10 cellular contexts compared by ENCODE assay signal in genomic region chr2:75801234-75801982, GRCh38.
DNase-seq lines count a peak whose midpoint lies in the region; ATAC-seq and TF ChIP-seq lines count a peak whose summit lies in the region.
"Had no signal": no experiment of that assay in that cellular context is flagged by ENCODE, and none has a peak within 500 bp of the region (broad histone marks: within the 10 kb centered on the region; RNA-seq: fewer than 3 reads in every experiment).

No MANE protein-coding gene starts in this region.

- DNase-seq in A673 (ENCODE audit: low spot score), result peak; percentile 17
- no peak for DNase-seq in activated CD4-positive, alpha-beta memory T cell treated with anti-CD3 and anti-CD28 coated beads, Interleukin-2, amount 10 ng/mL, durations not matched to agents 7 days and 5 days
- DNase-seq in germinal center (ENCODE audit: low spot score), result no peak
- DNase-seq in activated T-cell treated with anti-CD3 and anti-CD28 coated beads, Interleukin-2, amount 50 U/mL, for 24 hours, result no peak
- no peak for DNase-seq in CD14-positive monocyte (ENCODE audit: low spot score)
- DNase-seq: NCI-H2107, tibial artery had no signal

- H3K9me3 Mint-ChIP-seq in activated CD4-positive, alpha-beta memory T cell treated with anti-CD3 and anti-CD28 coated beads, Interleukin-2, amount 10 ng/mL, durations not matched to agents 7 days and 5 days, result no peaks in the 10 kb centered on the region
- no peaks in the 10 kb centered on the region for H3K9me3 Mint-ChIP-seq in activated T-cell treated with anti-CD3 and anti-CD28 coated beads, Interleukin-2, amount 50 U/mL, for 24 hours
- peaks cover 0 to 6% (median 0%) of the 10 kb centered on the region in 7 donors for H3K9me3 Mint-ChIP-seq in CD14-positive monocyte

- BruUV-seq in A673 (replicated peaks; lab: Mats Ljungman, UMichigan), result no TSS peak

- CTCF ChIA-PET in A673 (lab: Charles Lee), result no interaction called here
- CTCF ChIA-PET in activated CD4-positive, alpha-beta memory T cell treated with anti-CD3 and anti-CD28 coated beads, Interleukin-2, amount 10 ng/mL, durations not matched to agents 7 days and 5 days (lab: Charles Lee), result no interaction called here

- no peaks in the 10 kb centered on the region for H3K36me3 ChIP-seq in A673 (ENCODE audit: insufficient read depth, low read length, poor library complexity, severe bottlenecking)
- H3K36me3 ChIP-seq: tibial artery had no signal

- H3K4me1 Mint-ChIP-seq in activated CD4-positive, alpha-beta memory T cell treated with anti-CD3 and anti-CD28 coated beads, Interleukin-2, amount 10 ng/mL, durations not matched to agents 7 days and 5 days, result no peaks in the 10 kb centered on the region
- H3K4me1 Mint-ChIP-seq in activated T-cell treated with anti-CD3 and anti-CD28 coated beads, Interleukin-2, amount 50 U/mL, for 24 hours (ENCODE audit: low read depth), result no peaks in the 10 kb centered on the region
- H3K4me1 Mint-ChIP-seq in CD14-positive monocyte, result no peaks in the 10 kb centered on the region

- no peak overlapping the region for H3K27ac ChIP-seq in A673 (ENCODE audit: low read depth, low read length, poor library complexity, severe bottlenecking)
- H3K27ac ChIP-seq: tibial artery had no signal

- H3K4me3 Mint-ChIP-seq in activated CD4-positive, alpha-beta memory T cell treated with anti-CD3 and anti-CD28 coated beads, Interleukin-2, amount 10 ng/mL, durations not matched to agents 7 days and 5 days, result no peak overlapping the region
- H3K4me3 Mint-ChIP-seq in activated T-cell treated with anti-CD3 and anti-CD28 coated beads, Interleukin-2, amount 50 U/mL, for 24 hours, result no peak overlapping the region
- no peak overlapping the region for H3K4me3 Mint-ChIP-seq in CD14-positive monocyte

- intact Hi-C loops in A673 (cut with micrococcal nuclease; ENCODE audit: unreplicated experiment) (no loop called here), CD14-positive monocyte (cut with micrococcal nuclease) (no loop called here)

- H3K27me3 Mint-ChIP-seq in activated CD4-positive, alpha-beta memory T cell treated with anti-CD3 and anti-CD28 coated beads, Interleukin-2, amount 10 ng/mL, durations not matched to agents 7 days and 5 days, result peaks cover 2% of the 10 kb centered on the region
- no peaks in the 10 kb centered on the region for H3K27me3 Mint-ChIP-seq in activated T-cell treated with anti-CD3 and anti-CD28 coated beads, Interleukin-2, amount 50 U/mL, for 24 hours
- H3K27me3 Mint-ChIP-seq in CD14-positive monocyte (ENCODE audit: low read depth in 3 of 3), result no peaks in the 10 kb centered on the region

- H3K27me3 ChIP-seq in A673 (replicated peaks; ENCODE audit: insufficient read depth, low read depth, low read length, poor library complexity), result no peaks in the 10 kb centered on the region
- H3K27me3 ChIP-seq: tibial artery had no signal

- peaks cover 12% of the 10 kb centered on the region for H3K4me1 ChIP-seq in A673 (ENCODE audit: insufficient read depth, low read length, poor library complexity, severe bottlenecking)
- H3K4me1 ChIP-seq: tibial artery had no signal

- no peak overlapping the region for H3K27ac Mint-ChIP-seq in activated CD4-positive, alpha-beta memory T cell treated with anti-CD3 and anti-CD28 coated beads, Interleukin-2, amount 10 ng/mL, durations not matched to agents 7 days and 5 days
- no peak overlapping the region for H3K27ac Mint-ChIP-seq in activated T-cell treated with anti-CD3 and anti-CD28 coated beads, Interleukin-2, amount 50 U/mL, for 24 hours
- no peak overlapping the region for H3K27ac Mint-ChIP-seq in CD14-positive monocyte

- no peaks in the 10 kb centered on the region for H3K9me3 ChIP-seq in A673 (ENCODE audit: low read depth, low read length, poor library complexity, severe bottlenecking)
- H3K9me3 ChIP-seq: tibial artery had no signal

- no peak overlapping the region for H3K4me3 ChIP-seq in A673 (ENCODE audit: low read depth, low read length, poor library complexity, severe bottlenecking)
- H3K4me3 ChIP-seq: tibial artery had no signal

- POLR2A ChIA-PET in A673 (lab: Charles Lee; ENCODE audit: low non-redundant PET), result no interaction called here
- POLR2A ChIA-PET in activated CD4-positive, alpha-beta memory T cell treated with anti-CD3 and anti-CD28 coated beads, Interleukin-2, amount 10 ng/mL, durations not matched to agents 7 days and 5 days (lab: Charles Lee), result no interaction called here

- ATAC-seq in GM19035 (IDR thresholded peaks at IDR 0.05; ENCODE audit: unreplicated experiment), result peak; percentile 31
- peak; percentile 39 for ATAC-seq in HG02623 (IDR thresholded peaks at IDR 0.05; ENCODE audit: unreplicated experiment)
- ATAC-seq in HG03469 (IDR thresholded peaks at IDR 0.05; ENCODE audit: unreplicated experiment), result peak; percentile 29

- TF ChIP-seq CTCF in A673 (conservative IDR thresholded peaks at IDR 0.05; ENCODE audit: low read depth, low read length), result no peak
- TF ChIP-seq CTCF in CD14-positive monocyte (IDR thresholded peaks at IDR 0.05), result no peak

- H3K36me3 Mint-ChIP-seq in activated CD4-positive, alpha-beta memory T cell treated with anti-CD3 and anti-CD28 coated beads, Interleukin-2, amount 10 ng/mL, durations not matched to agents 7 days and 5 days (ENCODE audit: low read depth), result no peaks in the 10 kb centered on the region
- H3K36me3 Mint-ChIP-seq in activated T-cell treated with anti-CD3 and anti-CD28 coated beads, Interleukin-2, amount 50 U/mL, for 24 hours (ENCODE audit: low read depth), result no peaks in the 10 kb centered on the region
- no peaks in the 10 kb centered on the region for H3K36me3 Mint-ChIP-seq in CD14-positive monocyte
